24 cellular contexts compared by ENCODE assay signal in genomic region chr7:43697690-43698089, GRCh38. TPM values are rescaled to one million over a fixed set of nuclear protein-coding genes. Genes with fewer than 3 reads are reported as not detected.
DNase-seq lines count a peak whose midpoint lies in the region; ATAC-seq and TF ChIP-seq lines count a peak whose summit lies in the region.
"Had no signal": no experiment of that assay in that cellular context is flagged by ENCODE, and none has a peak within 500 bp of the region (broad histone marks: within the 10 kb centered on the region; RNA-seq: fewer than 3 reads in every experiment).

No MANE protein-coding gene starts in this region.

- peak overlapping the region; percentile 3; the same call in 1 of the 2 replicates for H3K9ac ChIP-seq in SK-N-SH
- H3K9ac ChIP-seq: neural progenitor cell had no signal

- H3K4me1 Mint-ChIP-seq in GM23338 (peaks cover 27% of the 10 kb centered on the region), WTC11 (peaks cover 30% of the 10 kb centered on the region)
- H3K4me1 Mint-ChIP-seq: neural progenitor cell had no signal

- peaks cover 69% of the 10 kb centered on the region for H3K79me2 ChIP-seq in SK-N-SH (ENCODE audit: insufficient read depth)
- peaks cover 86% of the 10 kb centered on the region for H3K79me2 ChIP-seq in GM23338 (replicated peaks; ENCODE audit: insufficient read depth)

- H2AFZ ChIP-seq in SK-N-SH (ENCODE audit: low read depth) (no peak overlapping the region), GM23338 (no peak overlapping the region)
- H2AFZ ChIP-seq: neural progenitor cell had no signal

- H3K9me2 ChIP-seq in SK-N-SH (no peaks in the 10 kb centered on the region), GM23338 (ENCODE audit: insufficient read depth) (no peaks in the 10 kb centered on the region)

- H3K36me3 ChIP-seq in SK-N-SH (replicated peaks in 1 of 2; ENCODE audit: control insufficient read depth in 1 of 2, insufficient read depth in 2 of 2, low read length in 1 of 2): no peaks in the 10 kb centered on the region
- no peaks in the 10 kb centered on the region for H3K36me3 ChIP-seq in GM23338 (ENCODE audit: insufficient read depth)
- H3K36me3 ChIP-seq: gastrocnemius medialis, neural progenitor cell, prostate gland, thyroid gland had no signal

- no peaks in the 10 kb centered on the region for H3K9me3 ChIP-seq in SK-N-SH
- H3K9me3 ChIP-seq: Caco-2, gastrocnemius medialis, prostate gland, thyroid gland had no signal

- H3K4me3 ChIP-seq in SK-N-SH (ENCODE audit: low read depth in 2 of 2, low read length in 1 of 2): no peak overlapping the region
- no peak overlapping the region for H3K4me3 ChIP-seq in GM23338
- H3K4me3 ChIP-seq: gastrocnemius medialis, neural progenitor cell, prostate gland, thyroid gland had no signal

- H3K9me3 Mint-ChIP-seq in GM23338 (no peaks in the 10 kb centered on the region; the same call in 2 of the 3 replicates), WTC11 (peaks cover 2% of the 10 kb centered on the region)
- H3K9me3 Mint-ChIP-seq: neural progenitor cell; stimulated activated naive B cell treated with anti-CD40 and anti-IgM and Interleukin-4, amounts not matched to agents 10 μg/mL and 1 μg/mL and 100 μg/mL, for 72 hours had no signal

- no peaks in the 10 kb centered on the region for H3K27me3 Mint-ChIP-seq in GM23338 (ENCODE audit: insufficient read depth, low read depth, poor library complexity)
- H3K27me3 Mint-ChIP-seq in WTC11 (ENCODE audit: low read depth): no peaks in the 10 kb centered on the region
- H3K27me3 Mint-ChIP-seq: activated CD8-positive, alpha-beta memory T cell treated with anti-CD3 and anti-CD28 coated beads, Interleukin-2, amount 10 ng/mL, durations not matched to agents 7 days and 5 days; stimulated activated naive B cell treated with anti-CD40 and anti-IgM and Interleukin-4, amounts not matched to agents 10 μg/mL and 1 μg/mL and 100 μg/mL, for 72 hours had no signal

- no peak for TF ChIP-seq RAD21 in SK-N-SH (IDR thresholded peaks at IDR 0.05; ENCODE audit: low read length)

- ATAC-seq in SK-N-SH treated with all-trans-retinoic acid at 6 μM for 48 hours (no peak), GM23338 (no peak), WTC11 (no peak)
- ATAC-seq: activated CD8-positive, alpha-beta memory T cell treated with anti-CD3 and anti-CD28 coated beads, Interleukin-2, amount 10 ng/mL, durations not matched to agents 7 days and 5 days; gastrocnemius medialis; stimulated activated naive B cell treated with anti-CD40 and anti-IgM and Interleukin-4, amounts not matched to agents 10 μg/mL and 1 μg/mL and 100 μg/mL, for 72 hours had no signal

- POLR2A ChIA-PET in SK-N-SH (lab: Yijun Ruan, JAX): no interaction called here
- POLR2A ChIA-PET in WTC11 (lab: Charles Lee): no interaction called here

- CTCF ChIA-PET in SK-N-SH (lab: Yijun Ruan, JAX) (interaction anchor here (0.7 to 6.4 kb wide), 12 partner anchors 9 to 757 kb away, joined by 3 to 346 read pairs (median 7); partner anchors contain the start of genes COA1 and STK17A), WTC11 (lab: Charles Lee) (interaction anchor here (4.9 kb wide), 1 partner anchor 116 kb away, joined by 95 read pairs; the partner anchor contains the start of gene STK17A)

- H3K27ac Mint-ChIP-seq in GM23338 (peak overlapping the region; percentile 21; the same call in 1 of the 2 replicates), WTC11 (peak overlapping the region; percentile 32; the same call in 1 of the 2 replicates)
- H3K27ac Mint-ChIP-seq: activated CD8-positive, alpha-beta memory T cell treated with anti-CD3 and anti-CD28 coated beads, Interleukin-2, amount 10 ng/mL, durations not matched to agents 7 days and 5 days; neural progenitor cell; stimulated activated naive B cell treated with anti-CD40 and anti-IgM and Interleukin-4, amounts not matched to agents 10 μg/mL and 1 μg/mL and 100 μg/mL, for 72 hours had no signal

- H3K4me2 ChIP-seq in SK-N-SH: no peak overlapping the region
- H3K4me2 ChIP-seq in GM23338: no peak overlapping the region
- H3K4me2 ChIP-seq: neural progenitor cell had no signal

- no peak for TF ChIP-seq CTCF in SK-N-SH (IDR thresholded peaks at IDR 0.05)
- TF ChIP-seq CTCF in GM23338 (conservative IDR thresholded peaks at IDR 0.05; ENCODE audit: low read depth in 2 of 2): no peak
- no peak for TF ChIP-seq CTCF in WTC11 (IDR thresholded peaks at IDR 0.05)

- no peaks in the 10 kb centered on the region; the same call in 2 of the 3 replicates for H3K36me3 Mint-ChIP-seq in GM23338 (ENCODE audit: low read depth)
- no peaks in the 10 kb centered on the region for H3K36me3 Mint-ChIP-seq in WTC11
- H3K36me3 Mint-ChIP-seq: stimulated activated naive B cell treated with anti-CD40 and anti-IgM and Interleukin-4, amounts not matched to agents 10 μg/mL and 1 μg/mL and 100 μg/mL, for 72 hours had no signal

- DNase-seq in SK-N-SH (no peak), GM23338 (ENCODE audit: low spot score) (no peak), WTC11 (ENCODE audit: low spot score) (no peak), kidney tubule cell (ENCODE audit: low spot score) (peak; percentile 38), DMS153 (lab: John Stamatoyannopoulos, UW) (no peak), H4 (ENCODE audit: low spot score) (no peak), COLO829 (ENCODE audit: low spot score) (no peak)
- DNase-seq: activated CD8-positive, alpha-beta memory T cell treated with anti-CD3 and anti-CD28 coated beads, Interleukin-2, amount 10 ng/mL, durations not matched to agents 7 days and 5 days; activated gamma-delta T cell; Caco-2; effector CD4-positive, alpha-beta T cell; erythroblast; gastrocnemius medialis; hypothalamus; Karpas-422; NCI-H1092; NCI-H187 treated with DMSO at 0.1 percent for 48 hours; stimulated activated naive B cell treated with anti-CD40 and anti-IgM and Interleukin-4, amounts not matched to agents 10 μg/mL and 1 μg/mL and 100 μg/mL, for 72 hours; SW 1271; thyroid gland had no signal

- no peak for TF ChIP-seq EP300 in SK-N-SH (IDR thresholded peaks at IDR 0.05; ENCODE audit: borderline replicate concordance in 1 of 2, low read depth in 1 of 2, low read length in 1 of 2)

- H3K4me1 ChIP-seq in SK-N-SH (ENCODE audit: control insufficient read depth in 1 of 2, insufficient read depth in 2 of 2, low read depth in 1 of 2, low read length in 1 of 2) (peaks cover 12 to 58% of the 10 kb centered on the region in 2 experiments), GM23338 (ENCODE audit: insufficient read depth) (peaks cover 59% of the 10 kb centered on the region)
- H3K4me1 ChIP-seq: neural progenitor cell, prostate gland had no signal

- H3K4me3 Mint-ChIP-seq in GM23338 (no peak overlapping the region), WTC11 (no peak overlapping the region)
- H3K4me3 Mint-ChIP-seq: activated CD8-positive, alpha-beta memory T cell treated with anti-CD3 and anti-CD28 coated beads, Interleukin-2, amount 10 ng/mL, durations not matched to agents 7 days and 5 days; neural progenitor cell; stimulated activated naive B cell treated with anti-CD40 and anti-IgM and Interleukin-4, amounts not matched to agents 10 μg/mL and 1 μg/mL and 100 μg/mL, for 72 hours had no signal

- 66% methylated on average over 4 of the region's 4 CpGs for WGBS in SK-N-SH (ENCODE audit: low lambda C conversion rate)

- H3K27ac ChIP-seq in SK-N-SH (ENCODE audit: low read depth in 2 of 2, low read length in 1 of 2) (peak overlapping the region; percentile 53 to 74; a peak in 3 of 4 replicates), GM23338 (ENCODE audit: low read depth) (no peak overlapping the region)
- H3K27ac ChIP-seq: 22Rv1, gastrocnemius medialis, neural progenitor cell, prostate gland, thyroid gland had no signal

- no peaks in the 10 kb centered on the region for H4K20me1 ChIP-seq in SK-N-SH (ENCODE audit: insufficient read depth)
- peaks cover 13% of the 10 kb centered on the region for H4K20me1 ChIP-seq in GM23338 (replicated peaks; ENCODE audit: insufficient read depth)

- H3F3A ChIP-seq in SK-N-SH (replicated peaks; ENCODE audit: insufficient read depth): peaks cover 47% of the 10 kb centered on the region
- no peaks in the 10 kb centered on the region for H3F3A ChIP-seq in GM23338 (replicated peaks; ENCODE audit: low read depth)

- no peaks in the 10 kb centered on the region for H3K27me3 ChIP-seq in SK-N-SH (ENCODE audit: insufficient read depth)
- H3K27me3 ChIP-seq in GM23338 (ENCODE audit: insufficient read depth): no peaks in the 10 kb centered on the region
- H3K27me3 ChIP-seq: gastrocnemius medialis, neural progenitor cell, thyroid gland had no signal

TF ChIP-seq in SK-N-SH, 30 proteins besides CTCF, POLR2A, EP300 and RAD21 (continues in another document):
- TF ChIP-seq TCF12 (IDR thresholded peaks at IDR 0.05) (no peak), POLR2AphosphoS5 (IDR thresholded peaks at IDR 0.05; ENCODE audit: low read depth, low read length) (no peak), YY1 (IDR thresholded peaks at IDR 0.05; ENCODE audit: low read depth) (no peak)

TF ChIP-seq in SK-N-SH treated with all-trans-retinoic acid at 6 μM for 48 hours, 23 proteins besides CTCF, POLR2A, EP300 and RAD21:
- TF ChIP-seq ESRRG (CRISPR knock-in tag; IDR thresholded peaks at IDR 0.05): no peak
TF ChIP-seq in SK-N-SH treated with all-trans-retinoic acid at 6 μM for 48 hours: peak in this region for 0.

TF ChIP-seq in WTC11, 78 proteins besides CTCF, POLR2A, EP300 and RAD21 (continues in another document):
- TF ChIP-seq PRRX2 (CRISPR knock-in tag; IDR thresholded peaks at IDR 0.05): no peak
- TF ChIP-seq ELF4 (CRISPR knock-in tag; IDR thresholded peaks at IDR 0.05; ENCODE audit: low read depth): no peak
- TF ChIP-seq, protein P1, sequence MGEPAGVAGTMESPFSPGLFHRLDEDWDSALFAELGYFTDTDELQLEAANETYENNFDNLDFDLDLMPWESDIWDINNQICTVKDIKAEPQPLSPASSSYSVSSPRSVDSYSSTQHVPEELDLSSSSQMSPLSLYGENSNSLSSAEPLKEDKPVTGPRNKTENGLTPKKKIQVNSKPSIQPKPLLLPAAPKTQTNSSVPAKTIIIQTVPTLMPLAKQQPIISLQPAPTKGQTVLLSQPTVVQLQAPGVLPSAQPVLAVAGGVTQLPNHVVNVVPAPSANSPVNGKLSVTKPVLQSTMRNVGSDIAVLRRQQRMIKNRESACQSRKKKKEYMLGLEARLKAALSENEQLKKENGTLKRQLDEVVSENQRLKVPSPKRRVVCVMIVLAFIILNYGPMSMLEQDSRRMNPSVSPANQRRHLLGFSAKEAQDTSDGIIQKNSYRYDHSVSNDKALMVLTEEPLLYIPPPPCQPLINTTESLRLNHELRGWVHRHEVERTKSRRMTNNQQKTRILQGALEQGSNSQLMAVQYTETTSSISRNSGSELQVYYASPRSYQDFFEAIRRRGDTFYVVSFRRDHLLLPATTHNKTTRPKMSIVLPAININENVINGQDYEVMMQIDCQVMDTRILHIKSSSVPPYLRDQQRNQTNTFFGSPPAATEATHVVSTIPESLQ (CRISPR knock-in tag; IDR thresholded peaks at IDR 0.05): no peak
- no peak for TF ChIP-seq ZNF416 (CRISPR knock-in tag; IDR thresholded peaks at IDR 0.05)
- no peak for TF ChIP-seq ATF1 (CRISPR knock-in tag; IDR thresholded peaks at IDR 0.05)

RNA-seq across cellular contexts. Expression of gene COA1, which starts 31.6 kb away (rescaled TPM):
- polyA plus RNA-seq in SK-N-SH (2012; rRNA removed): 42.8 and 66.3 TPM in 2 replicates
- 56.6 and 60.1 TPM in 2 replicates for polyA plus RNA-seq in SK-N-SH (2012; cell fraction: cytosol; rRNA removed)
- polyA plus RNA-seq in SK-N-SH (2012; cell fraction: nucleus; rRNA removed): 90.7 and 145 TPM in 2 replicates
- 149 and 158 TPM in 2 replicates for total RNA-seq in GM23338 (2014; rRNA removed; shearing (Covaris generic))
- 152 and 156 TPM in 2 replicates for polyA plus RNA-seq in GM23338 (2016; fragmentation: Nextera tagmentation; extraction: Ambion mirVana)
- 132 to 148 TPM (median 146 TPM) in 3 replicates for total RNA-seq in WTC11 (2021)
- total RNA-seq in H4 (2014; rRNA removed; shearing (Covaris generic)): 117 and 154 TPM in 2 replicates

Comparison
In these comparisons a context has a peak if more than half of its experiments do, and no peak if none do; other contexts are left out.
1. Of the 6 proteins assayed by ChIP-seq in both WTC11 and SK-N-SH: peak only in WTC11: none; only in SK-N-SH: MAX; in both: none; in neither: 5.